In genomic region chr3:45597166-45597565, GRCh38 we compare ENCODE assay signal across 8 cellular contexts. TPM values are rescaled to one million over a fixed set of nuclear protein-coding genes. Genes with fewer than 3 reads are reported as not detected.
DNase-seq lines count a peak whose midpoint lies in the region; ATAC-seq and TF ChIP-seq lines count a peak whose summit lies in the region.

No MANE protein-coding gene starts in this region.

- H3K4me1 ChIP-seq in CD8-positive, alpha-beta memory T cell (ENCODE audit: insufficient read depth, low read length) = peaks cover 69% of the 10 kb centered on the region
- peaks cover 7% of the 10 kb centered on the region for H3K4me1 ChIP-seq in endodermal cell (ENCODE audit: control insufficient read depth, insufficient read depth, low read length)

- CTCF ChIA-PET in CD8-positive, alpha-beta memory T cell (lab: Charles Lee) = interaction anchor here (0.6 to 4.3 kb wide), 3 partner anchors 9 to 64 kb away, joined by 6 to 28 read pairs (median 13); no protein-coding TSS in a partner anchor

- TF ChIP-seq CTCF in endodermal cell (conservative IDR thresholded peaks at IDR 0.05) (no peak), retinal pigment epithelial cell (conservative IDR thresholded peaks at IDR 0.05; ENCODE audit: low read depth, low read length) (no peak)

- no peak for DNase-seq in CD8-positive, alpha-beta memory T cell
- DNase-seq in RPMI7951 (ENCODE audit: low read depth) = peak; percentile 74
- DNase-seq in endodermal cell = no peak
- no peak for DNase-seq in retinal pigment epithelial cell (ENCODE audit: low read depth)
- DNase-seq in NCI-H1105 (lab: John Stamatoyannopoulos, UW) = no peak
- no peak for DNase-seq in Ammon's horn (ENCODE audit: low spot score)

- H3K9me3 Mint-ChIP-seq in CD8-positive, alpha-beta memory T cell = no peaks in the 10 kb centered on the region
- H3K9me3 Mint-ChIP-seq in endodermal cell = peaks cover 1% of the 10 kb centered on the region

- WGBS in endodermal cell (ENCODE audit: insufficient coverage in 1 of 2, insufficient read length in 1 of 2), 2 experiments = 93 to 95% methylated on average over 3 to 4 of the region's 4 CpGs

- H3K4me3 Mint-ChIP-seq in CD8-positive, alpha-beta memory T cell = peak overlapping the region; percentile 84 to 96 (median 93)
- peak overlapping the region; percentile 44 for H3K4me3 Mint-ChIP-seq in endodermal cell

- H3K27me3 Mint-ChIP-seq in CD8-positive, alpha-beta memory T cell = no peaks in the 10 kb centered on the region
- H3K27me3 Mint-ChIP-seq in endodermal cell (ENCODE audit: insufficient read depth) = no peaks in the 10 kb centered on the region

- no peaks in the 10 kb centered on the region for H3K27me3 ChIP-seq in CD8-positive, alpha-beta memory T cell (ENCODE audit: insufficient read depth, low read length, poor library complexity, severe bottlenecking)
- H3K27me3 ChIP-seq in endodermal cell (ENCODE audit: control insufficient read depth, insufficient read depth, low read length, poor library complexity, severe bottlenecking) = no peaks in the 10 kb centered on the region

- no peak overlapping the region for H3K9ac ChIP-seq in endodermal cell (ENCODE audit: extremely low read depth, low read length, poor library complexity, severe bottlenecking)

- peak overlapping the region in 7 of 8 donors; percentile 25 to 87 (median 63) for H3K27ac Mint-ChIP-seq in CD8-positive, alpha-beta memory T cell
- no peak overlapping the region for H3K27ac Mint-ChIP-seq in endodermal cell

- H3K4me3 ChIP-seq in CD8-positive, alpha-beta memory T cell (ENCODE audit: low read length) = peak overlapping the region; percentile 51
- H3K4me3 ChIP-seq in endodermal cell (ENCODE audit: low read length) = peak overlapping the region; percentile 83
- peak overlapping the region; percentile 6 for H3K4me3 ChIP-seq in retinal pigment epithelial cell (ENCODE audit: low read length)

- H3K4me1 Mint-ChIP-seq in CD8-positive, alpha-beta memory T cell = peaks cover 72 to 88% (median 84%) of the 10 kb centered on the region in 3 donors
- peaks cover 27% of the 10 kb centered on the region for H3K4me1 Mint-ChIP-seq in endodermal cell

- POLR2A ChIA-PET in CD8-positive, alpha-beta memory T cell (lab: Charles Lee) = interaction anchor here (0.7 to 1.2 kb wide), 2 partner anchors 33 to 589 kb away, joined by 3 to 8 read pairs; no protein-coding TSS in a partner anchor

- peaks cover 0 to 28% (median 2%) of the 10 kb centered on the region in 3 donors for H3K36me3 Mint-ChIP-seq in CD8-positive, alpha-beta memory T cell
- H3K36me3 Mint-ChIP-seq in endodermal cell (ENCODE audit: low read depth) = peaks cover 25% of the 10 kb centered on the region

- no peaks in the 10 kb centered on the region for H3K36me3 ChIP-seq in CD8-positive, alpha-beta memory T cell (ENCODE audit: insufficient read depth, low read length)
- peaks cover 6% of the 10 kb centered on the region for H3K36me3 ChIP-seq in endodermal cell (ENCODE audit: control insufficient read depth, insufficient read depth, low read length)

- ATAC-seq in HG03469 (IDR thresholded peaks at IDR 0.05; ENCODE audit: unreplicated experiment) = no peak
- ATAC-seq in GM18870 (IDR thresholded peaks at IDR 0.05; ENCODE audit: unreplicated experiment) = no peak

- no peaks in the 10 kb centered on the region for H3K9me3 ChIP-seq in CD8-positive, alpha-beta memory T cell (ENCODE audit: low read length)
- peaks cover 4% of the 10 kb centered on the region for H3K9me3 ChIP-seq in endodermal cell (ENCODE audit: control insufficient read depth, low read length)

- H3K27ac ChIP-seq in CD8-positive, alpha-beta memory T cell (ENCODE audit: low read depth, low read length) = no peak overlapping the region
- no peak overlapping the region for H3K27ac ChIP-seq in endodermal cell (ENCODE audit: low read depth, low read length)

RNA-seq across cellular contexts. Expression of gene LIMD1, which starts 2.6 kb away (rescaled TPM):
- 10 to 100 TPM; 27.0 to 27.2 TPM for total RNA-seq in CD8-positive, alpha-beta memory T cell
- 5.8 TPM for polyA plus RNA-seq in CD8-positive, alpha-beta memory T cell
- 40.0 and 44.9 TPM in 2 replicates for total RNA-seq in RPMI7951 (2014; rRNA removed; shearing (Covaris generic))
- total RNA-seq in endodermal cell = 10 to 100 TPM; 30.9 to 33.4 TPM
- polyA plus RNA-seq in endodermal cell (2013, experiment 1 of 2) = 16.5 TPM
- 12.0 TPM for polyA plus RNA-seq in endodermal cell (2013, experiment 2 of 2)

Comparison
In these comparisons a context has a peak if more than half of its experiments do, and no peak if none do; other contexts are left out.
1. H3K4me3 ChIP-seq: peak in every context shown above with its lines; median percentile 83 in endodermal cell; 51 in CD8-positive, alpha-beta memory T cell; 6 in retinal pigment epithelial cell.